Comparison of ENCODE assay signal across 2 cellular contexts in the genomic region with DNA sequence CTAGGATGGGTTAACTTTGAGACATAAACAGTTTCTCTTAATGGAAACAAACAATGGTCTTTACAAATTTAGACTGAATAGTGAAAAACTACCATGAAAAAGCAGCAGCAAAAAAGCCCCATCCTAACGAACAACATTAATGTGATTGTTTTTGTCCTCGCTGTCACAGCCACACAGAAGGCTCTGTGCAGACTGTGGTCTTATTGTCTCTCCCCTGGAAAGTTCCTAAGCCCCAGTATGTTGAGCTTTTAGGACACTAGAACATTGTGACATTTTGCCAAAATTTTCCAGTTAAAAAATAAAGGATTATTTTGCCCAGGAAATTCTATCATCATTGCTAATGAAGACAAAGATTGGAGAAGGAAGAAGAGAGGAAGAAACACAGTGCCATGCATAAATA.
TF ChIP-seq lines count a peak whose summit lies in the region.

No MANE protein-coding gene starts in this region.

TF ChIP-seq in SK-N-SH, 30 proteins besides CTCF, POLR2A, EP300 and RAD21 (continued from another document):
- TF ChIP-seq, protein P1, sequence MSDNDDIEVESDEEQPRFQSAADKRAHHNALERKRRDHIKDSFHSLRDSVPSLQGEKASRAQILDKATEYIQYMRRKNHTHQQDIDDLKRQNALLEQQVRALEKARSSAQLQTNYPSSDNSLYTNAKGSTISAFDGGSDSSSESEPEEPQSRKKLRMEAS (IDR thresholded peaks at IDR 0.05; ENCODE audit: low read depth): no peak
- TF ChIP-seq RCOR1 (IDR thresholded peaks at IDR 0.05; ENCODE audit: low read length): no peak
- no peak for TF ChIP-seq JUND (IDR thresholded peaks at IDR 0.05)
- TF ChIP-seq RXRA (IDR thresholded peaks at IDR 0.05; ENCODE audit: borderline replicate concordance, low read depth): no peak
- TF ChIP-seq TEAD4 (IDR thresholded peaks at IDR 0.05; ENCODE audit: borderline replicate concordance, insufficient read depth): no peak
- TF ChIP-seq, protein P2, sequence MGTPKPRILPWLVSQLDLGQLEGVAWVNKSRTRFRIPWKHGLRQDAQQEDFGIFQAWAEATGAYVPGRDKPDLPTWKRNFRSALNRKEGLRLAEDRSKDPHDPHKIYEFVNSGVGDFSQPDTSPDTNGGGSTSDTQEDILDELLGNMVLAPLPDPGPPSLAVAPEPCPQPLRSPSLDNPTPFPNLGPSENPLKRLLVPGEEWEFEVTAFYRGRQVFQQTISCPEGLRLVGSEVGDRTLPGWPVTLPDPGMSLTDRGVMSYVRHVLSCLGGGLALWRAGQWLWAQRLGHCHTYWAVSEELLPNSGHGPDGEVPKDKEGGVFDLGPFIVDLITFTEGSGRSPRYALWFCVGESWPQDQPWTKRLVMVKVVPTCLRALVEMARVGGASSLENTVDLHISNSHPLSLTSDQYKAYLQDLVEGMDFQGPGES (IDR thresholded peaks at IDR 0.05; ENCODE audit: low read depth, low read length): no peak
- TF ChIP-seq TAF1 (IDR thresholded peaks at IDR 0.05; ENCODE audit: borderline replicate concordance, low read depth, low read length): no peak
- no peak for TF ChIP-seq RFX5 (IDR thresholded peaks at IDR 0.05; ENCODE audit: low read length)
- TF ChIP-seq NFIC (IDR thresholded peaks at IDR 0.05; ENCODE audit: borderline replicate concordance): no peak
- no peak for TF ChIP-seq SMC3 (IDR thresholded peaks at IDR 0.05; ENCODE audit: low read depth, low read length)
- TF ChIP-seq POLR2AphosphoS5 (IDR thresholded peaks at IDR 0.05; ENCODE audit: low read depth, low read length): no peak
- TF ChIP-seq, protein P3, sequence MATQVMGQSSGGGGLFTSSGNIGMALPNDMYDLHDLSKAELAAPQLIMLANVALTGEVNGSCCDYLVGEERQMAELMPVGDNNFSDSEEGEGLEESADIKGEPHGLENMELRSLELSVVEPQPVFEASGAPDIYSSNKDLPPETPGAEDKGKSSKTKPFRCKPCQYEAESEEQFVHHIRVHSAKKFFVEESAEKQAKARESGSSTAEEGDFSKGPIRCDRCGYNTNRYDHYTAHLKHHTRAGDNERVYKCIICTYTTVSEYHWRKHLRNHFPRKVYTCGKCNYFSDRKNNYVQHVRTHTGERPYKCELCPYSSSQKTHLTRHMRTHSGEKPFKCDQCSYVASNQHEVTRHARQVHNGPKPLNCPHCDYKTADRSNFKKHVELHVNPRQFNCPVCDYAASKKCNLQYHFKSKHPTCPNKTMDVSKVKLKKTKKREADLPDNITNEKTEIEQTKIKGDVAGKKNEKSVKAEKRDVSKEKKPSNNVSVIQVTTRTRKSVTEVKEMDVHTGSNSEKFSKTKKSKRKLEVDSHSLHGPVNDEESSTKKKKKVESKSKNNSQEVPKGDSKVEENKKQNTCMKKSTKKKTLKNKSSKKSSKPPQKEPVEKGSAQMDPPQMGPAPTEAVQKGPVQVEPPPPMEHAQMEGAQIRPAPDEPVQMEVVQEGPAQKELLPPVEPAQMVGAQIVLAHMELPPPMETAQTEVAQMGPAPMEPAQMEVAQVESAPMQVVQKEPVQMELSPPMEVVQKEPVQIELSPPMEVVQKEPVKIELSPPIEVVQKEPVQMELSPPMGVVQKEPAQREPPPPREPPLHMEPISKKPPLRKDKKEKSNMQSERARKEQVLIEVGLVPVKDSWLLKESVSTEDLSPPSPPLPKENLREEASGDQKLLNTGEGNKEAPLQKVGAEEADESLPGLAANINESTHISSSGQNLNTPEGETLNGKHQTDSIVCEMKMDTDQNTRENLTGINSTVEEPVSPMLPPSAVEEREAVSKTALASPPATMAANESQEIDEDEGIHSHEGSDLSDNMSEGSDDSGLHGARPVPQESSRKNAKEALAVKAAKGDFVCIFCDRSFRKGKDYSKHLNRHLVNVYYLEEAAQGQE (IDR thresholded peaks at IDR 0.05; ENCODE audit: low read depth, low read length): no peak
- TF ChIP-seq, protein P4, sequence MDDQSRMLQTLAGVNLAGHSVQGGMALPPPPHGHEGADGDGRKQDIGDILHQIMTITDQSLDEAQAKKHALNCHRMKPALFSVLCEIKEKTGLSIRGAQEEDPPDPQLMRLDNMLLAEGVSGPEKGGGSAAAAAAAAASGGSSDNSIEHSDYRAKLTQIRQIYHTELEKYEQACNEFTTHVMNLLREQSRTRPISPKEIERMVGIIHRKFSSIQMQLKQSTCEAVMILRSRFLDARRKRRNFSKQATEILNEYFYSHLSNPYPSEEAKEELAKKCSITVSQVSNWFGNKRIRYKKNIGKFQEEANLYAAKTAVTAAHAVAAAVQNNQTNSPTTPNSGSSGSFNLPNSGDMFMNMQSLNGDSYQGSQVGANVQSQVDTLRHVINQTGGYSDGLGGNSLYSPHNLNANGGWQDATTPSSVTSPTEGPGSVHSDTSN (IDR thresholded peaks at IDR 0.05): no peak
- TF ChIP-seq GATA2 (CRISPR knock-in tag; IDR thresholded peaks at IDR 0.05): no peak

TF ChIP-seq in SK-N-SH treated with all-trans-retinoic acid at 6 μM for 48 hours, 23 proteins besides CTCF, POLR2A, EP300 and RAD21 (continued from another document):
- TF ChIP-seq, protein P5, sequence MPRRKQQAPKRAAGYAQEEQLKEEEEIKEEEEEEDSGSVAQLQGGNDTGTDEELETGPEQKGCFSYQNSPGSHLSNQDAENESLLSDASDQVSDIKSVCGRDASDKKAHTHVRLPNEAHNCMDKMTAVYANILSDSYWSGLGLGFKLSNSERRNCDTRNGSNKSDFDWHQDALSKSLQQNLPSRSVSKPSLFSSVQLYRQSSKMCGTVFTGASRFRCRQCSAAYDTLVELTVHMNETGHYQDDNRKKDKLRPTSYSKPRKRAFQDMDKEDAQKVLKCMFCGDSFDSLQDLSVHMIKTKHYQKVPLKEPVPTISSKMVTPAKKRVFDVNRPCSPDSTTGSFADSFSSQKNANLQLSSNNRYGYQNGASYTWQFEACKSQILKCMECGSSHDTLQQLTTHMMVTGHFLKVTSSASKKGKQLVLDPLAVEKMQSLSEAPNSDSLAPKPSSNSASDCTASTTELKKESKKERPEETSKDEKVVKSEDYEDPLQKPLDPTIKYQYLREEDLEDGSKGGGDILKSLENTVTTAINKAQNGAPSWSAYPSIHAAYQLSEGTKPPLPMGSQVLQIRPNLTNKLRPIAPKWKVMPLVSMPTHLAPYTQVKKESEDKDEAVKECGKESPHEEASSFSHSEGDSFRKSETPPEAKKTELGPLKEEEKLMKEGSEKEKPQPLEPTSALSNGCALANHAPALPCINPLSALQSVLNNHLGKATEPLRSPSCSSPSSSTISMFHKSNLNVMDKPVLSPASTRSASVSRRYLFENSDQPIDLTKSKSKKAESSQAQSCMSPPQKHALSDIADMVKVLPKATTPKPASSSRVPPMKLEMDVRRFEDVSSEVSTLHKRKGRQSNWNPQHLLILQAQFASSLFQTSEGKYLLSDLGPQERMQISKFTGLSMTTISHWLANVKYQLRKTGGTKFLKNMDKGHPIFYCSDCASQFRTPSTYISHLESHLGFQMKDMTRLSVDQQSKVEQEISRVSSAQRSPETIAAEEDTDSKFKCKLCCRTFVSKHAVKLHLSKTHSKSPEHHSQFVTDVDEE (CRISPR knock-in tag; IDR thresholded peaks at IDR 0.05): no peak
- TF ChIP-seq, protein P6, sequence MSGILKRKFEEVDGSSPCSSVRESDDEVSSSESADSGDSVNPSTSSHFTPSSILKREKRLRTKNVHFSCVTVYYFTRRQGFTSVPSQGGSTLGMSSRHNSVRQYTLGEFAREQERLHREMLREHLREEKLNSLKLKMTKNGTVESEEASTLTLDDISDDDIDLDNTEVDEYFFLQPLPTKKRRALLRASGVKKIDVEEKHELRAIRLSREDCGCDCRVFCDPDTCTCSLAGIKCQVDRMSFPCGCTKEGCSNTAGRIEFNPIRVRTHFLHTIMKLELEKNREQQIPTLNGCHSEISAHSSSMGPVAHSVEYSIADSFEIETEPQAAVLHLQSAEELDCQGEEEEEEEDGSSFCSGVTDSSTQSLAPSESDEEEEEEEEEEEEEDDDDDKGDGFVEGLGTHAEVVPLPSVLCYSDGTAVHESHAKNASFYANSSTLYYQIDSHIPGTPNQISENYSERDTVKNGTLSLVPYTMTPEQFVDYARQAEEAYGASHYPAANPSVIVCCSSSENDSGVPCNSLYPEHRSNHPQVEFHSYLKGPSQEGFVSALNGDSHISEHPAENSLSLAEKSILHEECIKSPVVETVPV (CRISPR knock-in tag; IDR thresholded peaks at IDR 0.05): no peak
- TF ChIP-seq ZNF8 (CRISPR knock-in tag; IDR thresholded peaks at IDR 0.05): no peak
- TF ChIP-seq, protein P7, sequence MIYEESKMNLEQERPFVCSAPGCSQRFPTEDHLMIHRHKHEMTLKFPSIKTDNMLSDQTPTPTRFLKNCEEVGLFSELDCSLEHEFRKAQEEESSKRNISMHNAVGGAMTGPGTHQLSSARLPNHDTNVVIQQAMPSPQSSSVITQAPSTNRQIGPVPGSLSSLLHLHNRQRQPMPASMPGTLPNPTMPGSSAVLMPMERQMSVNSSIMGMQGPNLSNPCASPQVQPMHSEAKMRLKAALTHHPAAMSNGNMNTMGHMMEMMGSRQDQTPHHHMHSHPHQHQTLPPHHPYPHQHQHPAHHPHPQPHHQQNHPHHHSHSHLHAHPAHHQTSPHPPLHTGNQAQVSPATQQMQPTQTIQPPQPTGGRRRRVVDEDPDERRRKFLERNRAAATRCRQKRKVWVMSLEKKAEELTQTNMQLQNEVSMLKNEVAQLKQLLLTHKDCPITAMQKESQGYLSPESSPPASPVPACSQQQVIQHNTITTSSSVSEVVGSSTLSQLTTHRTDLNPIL (CRISPR knock-in tag; IDR thresholded peaks at IDR 0.05; ENCODE audit: low read depth): no peak
TF ChIP-seq in SK-N-SH treated with all-trans-retinoic acid at 6 μM for 48 hours: peak in this region for 0.
